ENCODE assay signal across 14 cellular contexts in genomic region chr9:93476924-93477323, GRCh38. TPM values are rescaled to one million over a fixed set of nuclear protein-coding genes. Genes with fewer than 3 reads are reported as not detected.
DNase-seq lines count a peak whose midpoint lies in the region; ATAC-seq and TF ChIP-seq lines count a peak whose summit lies in the region.
"Had no signal": no experiment of that assay in that cellular context is flagged by ENCODE, and none has a peak within 500 bp of the region (broad histone marks: within the 10 kb centered on the region; RNA-seq: fewer than 3 reads in every experiment).

No MANE protein-coding gene starts in this region.

- no peak overlapping the region for H3K4me2 ChIP-seq in hepatocyte
- H3K4me2 ChIP-seq: BLaER1 had no signal

- no peak for TF ChIP-seq CTCF in activated CD8-positive, alpha-beta T cell treated with anti-CD3 and anti-CD28 coated beads for 36 hours (IDR thresholded peaks at IDR 0.05)
- no peak for TF ChIP-seq CTCF in HEK293 (tag by site-specific recombination; IDR thresholded peaks at IDR 0.05)
- no peak for TF ChIP-seq CTCF in progenitor cell of endocrine pancreas (IDR thresholded peaks at IDR 0.05; ENCODE audit: unreplicated experiment)
- no peak for TF ChIP-seq CTCF in hepatocyte (IDR thresholded peaks at IDR 0.05; ENCODE audit: poor library complexity)
- TF ChIP-seq CTCF in tibial artery (IDR thresholded peaks at IDR 0.05), result no peak

- H3K27ac ChIP-seq in HEK293 (ENCODE audit: extremely low read depth, low read depth, low read length), result no peak overlapping the region
- no peak overlapping the region for H3K27ac ChIP-seq in hepatocyte
- no peak overlapping the region for H3K27ac ChIP-seq in tibial artery
- H3K27ac ChIP-seq: BLaER1 had no signal

- peak overlapping the region; percentile 31 for H3K27ac Mint-ChIP-seq in activated CD8-positive, alpha-beta T cell treated with anti-CD3 and anti-CD28 coated beads for 36 hours
- H3K27ac Mint-ChIP-seq in activated CD8-positive, alpha-beta T cell treated with anti-CD3 and anti-CD28 coated beads, Interleukin-2, amount 10 ng/mL, durations not matched to agents 7 days and 5 days, result no peak overlapping the region
- peak overlapping the region; percentile 76 for H3K27ac Mint-ChIP-seq in progenitor cell of endocrine pancreas

- intact Hi-C loops in activated CD8-positive, alpha-beta T cell treated with anti-CD3 and anti-CD28 coated beads for 36 hours (cut with micrococcal nuclease), result no loop called here
- intact Hi-C loops in left colon (cut with DNase I, micrococcal nuclease), result no loop called here
- intact Hi-C loops in tibial artery (cut with DNase I; ENCODE audit: low total_unique reads), result no loop called here

- peaks cover 27% of the 10 kb centered on the region for H4K20me1 ChIP-seq in hepatocyte (ENCODE audit: insufficient read depth, poor library complexity, severe bottlenecking)

- peaks cover 56% of the 10 kb centered on the region for H3K36me3 Mint-ChIP-seq in activated CD8-positive, alpha-beta T cell treated with anti-CD3 and anti-CD28 coated beads for 36 hours (ENCODE audit: low read depth)
- peaks cover 56% of the 10 kb centered on the region for H3K36me3 Mint-ChIP-seq in activated CD8-positive, alpha-beta T cell treated with anti-CD3 and anti-CD28 coated beads, Interleukin-2, amount 10 ng/mL, durations not matched to agents 7 days and 5 days (ENCODE audit: low read depth)
- H3K36me3 Mint-ChIP-seq in progenitor cell of endocrine pancreas (ENCODE audit: insufficient read depth), result peaks cover 8% of the 10 kb centered on the region

- H3K9me3 ChIP-seq in HEK293 (ENCODE audit: control insufficient read depth, insufficient read depth, low read depth, low read length) (no peaks in the 10 kb centered on the region), hepatocyte (ENCODE audit: low read depth) (no peaks in the 10 kb centered on the region), tibial artery (no peaks in the 10 kb centered on the region)
- H3K9me3 ChIP-seq: BLaER1 had no signal

- POLR2A ChIA-PET in activated CD8-positive, alpha-beta T cell treated with anti-CD3 and anti-CD28 coated beads for 36 hours (lab: Charles Lee), result interaction anchor here (1.0 to 1.5 kb wide), 3 partner anchors 13 to 25 kb away, joined by 4 to 5 read pairs (median 4); partner anchors contain the start of gene FAM120A
- POLR2A ChIA-PET in activated CD8-positive, alpha-beta T cell treated with anti-CD3 and anti-CD28 coated beads, Interleukin-2, amount 10 ng/mL, durations not matched to agents 7 days and 5 days (lab: Charles Lee), result no interaction called here
- POLR2A ChIA-PET in HEK293 (lab: Yijun Ruan, JAX), result interaction anchor here (0.5 kb wide), 1 partner anchor 1486 kb away, joined by 3 read pairs; no protein-coding TSS in a partner anchor

- WGBS in hepatocyte (ENCODE audit: low lambda C conversion rate, missing lambda C conversion rate), result 76% methylated on average over 4 of the region's 4 CpGs

- CTCF ChIA-PET in activated CD8-positive, alpha-beta T cell treated with anti-CD3 and anti-CD28 coated beads for 36 hours (lab: Charles Lee), result interaction anchor here (1.1 to 1.6 kb wide), 4 partner anchors 13 to 89 kb away, joined by 3 to 5 read pairs (median 3); no protein-coding TSS in a partner anchor
- CTCF ChIA-PET in activated CD8-positive, alpha-beta T cell treated with anti-CD3 and anti-CD28 coated beads, Interleukin-2, amount 10 ng/mL, durations not matched to agents 7 days and 5 days (lab: Charles Lee), result interaction anchor here (0.6 to 2.3 kb wide), 4 partner anchors 11 to 89 kb away, joined by 3 to 8 read pairs (median 5); no protein-coding TSS in a partner anchor
- CTCF ChIA-PET in HEK293 (lab: Yijun Ruan, JAX), result interaction anchor here (1.3 kb wide), 1 partner anchor 323 kb away, joined by 9 read pairs; no protein-coding TSS in a partner anchor

- H3K79me2 ChIP-seq in hepatocyte, result peaks cover 82% of the 10 kb centered on the region

- no peaks in the 10 kb centered on the region for H3K9me2 ChIP-seq in hepatocyte (replicated peaks; ENCODE audit: insufficient read depth)

- H3K4me3 ChIP-seq in HEK293 (ENCODE audit: low read depth, low read length) (no peak overlapping the region), hepatocyte (no peak overlapping the region), tibial artery (no peak overlapping the region)
- H3K4me3 ChIP-seq: BLaER1 had no signal

- peaks cover 38% of the 10 kb centered on the region for H3K4me1 Mint-ChIP-seq in activated CD8-positive, alpha-beta T cell treated with anti-CD3 and anti-CD28 coated beads for 36 hours (ENCODE audit: low read depth)
- peaks cover 14% of the 10 kb centered on the region for H3K4me1 Mint-ChIP-seq in activated CD8-positive, alpha-beta T cell treated with anti-CD3 and anti-CD28 coated beads, Interleukin-2, amount 10 ng/mL, durations not matched to agents 7 days and 5 days (ENCODE audit: low read depth)
- peaks cover 3% of the 10 kb centered on the region for H3K4me1 Mint-ChIP-seq in progenitor cell of endocrine pancreas (ENCODE audit: low read depth)

- no peaks in the 10 kb centered on the region for H3K27me3 Mint-ChIP-seq in activated CD8-positive, alpha-beta T cell treated with anti-CD3 and anti-CD28 coated beads for 36 hours
- no peaks in the 10 kb centered on the region for H3K27me3 Mint-ChIP-seq in activated CD8-positive, alpha-beta T cell treated with anti-CD3 and anti-CD28 coated beads, Interleukin-2, amount 10 ng/mL, durations not matched to agents 7 days and 5 days (ENCODE audit: low read depth)
- H3K27me3 Mint-ChIP-seq in progenitor cell of endocrine pancreas, result no peaks in the 10 kb centered on the region
- H3K27me3 Mint-ChIP-seq: CD4-positive, alpha-beta memory T cell had no signal

- H3K36me3 ChIP-seq in HEK293 (ENCODE audit: control insufficient read depth in 2 of 2, insufficient read depth in 1 of 2, low read length in 2 of 2) (peaks cover 0 to 30% of the 10 kb centered on the region in 2 experiments; a peak in 1 of 3 replicates), hepatocyte (replicated peaks; ENCODE audit: insufficient read depth, low read depth) (no peaks in the 10 kb centered on the region), tibial artery (peaks cover 0 to 6% (median 1%) of the 10 kb centered on the region in 3 donors)

- H2AFZ ChIP-seq in hepatocyte, result no peak overlapping the region

- H3K9me3 Mint-ChIP-seq in activated CD8-positive, alpha-beta T cell treated with anti-CD3 and anti-CD28 coated beads for 36 hours, result no peaks in the 10 kb centered on the region
- H3K9me3 Mint-ChIP-seq in activated CD8-positive, alpha-beta T cell treated with anti-CD3 and anti-CD28 coated beads, Interleukin-2, amount 10 ng/mL, durations not matched to agents 7 days and 5 days (ENCODE audit: insufficient read depth), result no peaks in the 10 kb centered on the region
- no peaks in the 10 kb centered on the region for H3K9me3 Mint-ChIP-seq in progenitor cell of endocrine pancreas (ENCODE audit: low read depth)
- H3K9me3 Mint-ChIP-seq: CD4-positive, alpha-beta memory T cell had no signal

- H3K4me1 ChIP-seq in HEK293 (ENCODE audit: control insufficient read depth, insufficient read depth, low read length), result no peaks in the 10 kb centered on the region
- no peaks in the 10 kb centered on the region for H3K4me1 ChIP-seq in hepatocyte (ENCODE audit: insufficient read depth)
- peaks cover 0 to 16% (median 0%) of the 10 kb centered on the region in 4 donors for H3K4me1 ChIP-seq in tibial artery

- ATAC-seq in activated CD8-positive, alpha-beta T cell treated with anti-CD3 and anti-CD28 coated beads for 36 hours, result no peak
- ATAC-seq in activated CD8-positive, alpha-beta T cell treated with anti-CD3 and anti-CD28 coated beads, Interleukin-2, amount 10 ng/mL, durations not matched to agents 7 days and 5 days, result no peak
- ATAC-seq in left colon, result peak; percentile 77

- no peak overlapping the region for H3K4me3 Mint-ChIP-seq in activated CD8-positive, alpha-beta T cell treated with anti-CD3 and anti-CD28 coated beads for 36 hours
- H3K4me3 Mint-ChIP-seq in activated CD8-positive, alpha-beta T cell treated with anti-CD3 and anti-CD28 coated beads, Interleukin-2, amount 10 ng/mL, durations not matched to agents 7 days and 5 days, result no peak overlapping the region
- no peak overlapping the region for H3K4me3 Mint-ChIP-seq in progenitor cell of endocrine pancreas (ENCODE audit: low read depth)
- H3K4me3 Mint-ChIP-seq: CD4-positive, alpha-beta memory T cell had no signal

- DNase-seq in activated CD8-positive, alpha-beta T cell treated with anti-CD3 and anti-CD28 coated beads for 36 hours, result no peak
- DNase-seq in activated CD8-positive, alpha-beta T cell treated with anti-CD3 and anti-CD28 coated beads, Interleukin-2, amount 10 ng/mL, durations not matched to agents 7 days and 5 days, result no peak
- DNase-seq in left colon (no peak), progenitor cell of endocrine pancreas (ENCODE audit: low spot score, unreplicated experiment) (no peak), hepatocyte (ENCODE audit: low spot score) (no peak), tibial artery (no peak)
- DNase-seq: CD4-positive, alpha-beta memory T cell; MM.1S; NCI-H1694; NCI-H2081 treated with DMSO at 0.1 percent for 48 hours; NCI-H774; Right ventricle myocardium superior had no signal

- H3K27me3 ChIP-seq in hepatocyte (no peaks in the 10 kb centered on the region), tibial artery (no peaks in the 10 kb centered on the region)
- H3K27me3 ChIP-seq: BLaER1 had no signal

RNA-seq across cellular contexts. Expression of gene FAM120AOS, which starts 23.5 kb away (rescaled TPM):
- 10 to 100 TPM; 32.8 to 36.4 TPM for total RNA-seq in activated CD8-positive, alpha-beta T cell treated with anti-CD3 and anti-CD28 coated beads for 36 hours
- 10 to 100 TPM; 35.1 to 36.5 TPM for total RNA-seq in activated CD8-positive, alpha-beta T cell treated with anti-CD3 and anti-CD28 coated beads, Interleukin-2, amount 10 ng/mL, durations not matched to agents 7 days and 5 days
- total RNA-seq in left colon, result 10 to 100 TPM; 65.8 to 93.3 TPM
- 47.5 and 50.3 TPM in 2 replicates for total RNA-seq in progenitor cell of endocrine pancreas
- 48.1 and 56.0 TPM in 2 replicates for total RNA-seq in hepatocyte
- polyA plus RNA-seq in hepatocyte, result 62.4 and 62.8 TPM in 2 replicates

RNA-seq across cellular contexts. Expression of gene FAM120A, which starts 25.4 kb away (rescaled TPM):
- total RNA-seq in activated CD8-positive, alpha-beta T cell treated with anti-CD3 and anti-CD28 coated beads for 36 hours, result 100 to 1,000 TPM; 121 to 125 TPM
- 100 to 1,000 TPM; 139 to 141 TPM for total RNA-seq in activated CD8-positive, alpha-beta T cell treated with anti-CD3 and anti-CD28 coated beads, Interleukin-2, amount 10 ng/mL, durations not matched to agents 7 days and 5 days
- total RNA-seq in left colon (100 to 1,000 TPM; 179 to 214 TPM), progenitor cell of endocrine pancreas (59.3 and 59.6 TPM in 2 replicates), hepatocyte (42.5 and 49.3 TPM in 2 replicates)
- polyA plus RNA-seq in hepatocyte, result 13.7 and 16.0 TPM in 2 replicates
